ENCODE assay signal across 8 cellular contexts in the genomic region with DNA sequence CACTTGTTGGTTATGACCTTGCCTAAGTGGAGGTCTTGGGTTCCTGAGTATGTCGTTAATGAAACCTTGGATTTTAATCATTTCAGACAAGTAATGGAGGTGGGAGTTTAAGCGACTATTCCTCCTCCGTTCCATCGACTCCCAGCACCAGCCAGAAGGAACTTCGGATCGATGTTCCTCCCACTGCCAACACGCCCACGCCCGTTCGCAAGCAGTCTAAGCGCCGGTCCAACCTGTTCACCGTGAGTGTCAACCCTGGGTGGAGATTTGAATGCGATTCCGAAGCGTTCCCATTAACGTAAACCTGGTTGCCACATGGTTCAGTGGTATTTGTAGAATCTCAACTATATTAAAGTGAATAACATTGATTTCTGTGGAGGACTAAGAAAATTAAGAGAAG.
"Had no signal": no experiment of that assay in that cellular context is flagged by ENCODE, and none has a peak within 500 bp of the region (broad histone marks: within the 10 kb centered on the region; RNA-seq: fewer than 3 reads in every experiment).

No MANE protein-coding gene starts in this region.

- DNase-seq: GM23248, GOT3, H7, IMR-90 had no signal

- FAIRE-seq: HTR-8/SVneo, K562 had no signal

- ATAC-seq: HCT116, K562 had no signal

- H3K4me3 ChIP-seq: GM23248, HAP-1, K562 had no signal
